ENCODE assay signal across 8 cellular contexts in genomic region chr4:25313194-25313895, GRCh38. TPM values are rescaled to one million over a fixed set of nuclear protein-coding genes. Genes with fewer than 3 reads are reported as not detected.
DNase-seq lines count a peak whose midpoint lies in the region; TF ChIP-seq lines count a peak whose summit lies in the region.

No MANE protein-coding gene starts in this region.

- peak overlapping the region; percentile 69 to 85 (median 80) for H3K27ac ChIP-seq in Peyer's patch
- peak overlapping the region; percentile 55 for H3K27ac ChIP-seq in parathyroid adenoma

- H3K9me3 ChIP-seq in Peyer's patch (no peaks in the 10 kb centered on the region), parathyroid adenoma (ENCODE audit: control insufficient read depth, low read length) (no peaks in the 10 kb centered on the region)

- H3K36me3 ChIP-seq in GM06990 (ENCODE audit: control insufficient read depth, insufficient read depth, low read length) (no peaks in the 10 kb centered on the region), Peyer's patch (peaks cover 0 to 7% (median 0%) of the 10 kb centered on the region in 3 donors), parathyroid adenoma (ENCODE audit: control insufficient read depth, insufficient read depth, low read length) (no peaks in the 10 kb centered on the region)

- DNase-seq in GM06990 (ENCODE audit: extremely low read depth, insufficient read length) = no peak
- no peak for DNase-seq in Peyer's patch
- peak; percentile 36 to 59 for DNase-seq in erythroblast (lab: John Stamatoyannopoulos, UW)
- DNase-seq in hippocampal formation (lab: John Stamatoyannopoulos, UW) = no peak
- DNase-seq in globus pallidus (ENCODE audit: low spot score) = no peak
- no peak for DNase-seq in GF-D8 (lab: John Stamatoyannopoulos, UW)
- no peak for DNase-seq in NCI-H1930 (lab: John Stamatoyannopoulos, UW)

- H3K4me1 ChIP-seq in Peyer's patch (peaks cover 0 to 7% (median 2%) of the 10 kb centered on the region in 4 donors), parathyroid adenoma (no peaks in the 10 kb centered on the region)

- H3K4me3 ChIP-seq in GM06990 (replicated peaks; ENCODE audit: low read depth, low read length) (peak overlapping the region; percentile 95), Peyer's patch (peak overlapping the region; percentile 60 to 78 (median 73)), parathyroid adenoma (ENCODE audit: low read depth, low read length) (peak overlapping the region; percentile 74)

- no peak for TF ChIP-seq CTCF in GM06990 (IDR thresholded peaks at IDR 0.05; ENCODE audit: insufficient read depth, low read length, poor library complexity, severe bottlenecking)
- TF ChIP-seq CTCF in Peyer's patch (IDR thresholded peaks at IDR 0.05) = no peak
- TF ChIP-seq CTCF in parathyroid adenoma (IDR thresholded peaks at IDR 0.05) = no peak

- no peak overlapping the region for H3K9ac ChIP-seq in parathyroid adenoma

- H2AFZ ChIP-seq in parathyroid adenoma = peak overlapping the region; percentile 85

- no peak for TF ChIP-seq POLR2A in Peyer's patch (IDR thresholded peaks at IDR 0.05)
- TF ChIP-seq POLR2A in erythroblast (IDR thresholded peaks at IDR 0.05; ENCODE audit: low read length) = no peak

- H3K79me2 ChIP-seq in parathyroid adenoma = no peaks in the 10 kb centered on the region

- H3K4me2 ChIP-seq in parathyroid adenoma (ENCODE audit: low read length) = peak overlapping the region; percentile 79

- H3K27me3 ChIP-seq in GM06990 (replicated peaks; ENCODE audit: control insufficient read depth, insufficient read depth, low read length) = no peaks in the 10 kb centered on the region
- H3K27me3 ChIP-seq in Peyer's patch = no peaks in the 10 kb centered on the region
- no peaks in the 10 kb centered on the region for H3K27me3 ChIP-seq in parathyroid adenoma (ENCODE audit: control insufficient read depth, insufficient read depth, low read length)

RNA-seq across cellular contexts. Expression of gene ZCCHC4, which starts 0.8 kb away (rescaled TPM):
- 10 to 100 TPM; 14.7 to 55.3 (median 19.8) TPM for total RNA-seq in Peyer's patch

Comparison
In these comparisons a context has a peak if more than half of its experiments do, and no peak if none do; other contexts are left out.
1. DNase-seq: peak in erythroblast (2 of 2); none in GM06990 (single experiment), Peyer's patch (0 of 3), hippocampal formation (0 of 2), globus pallidus (single experiment), GF-D8 (single experiment) and NCI-H1930 (0 of 2).
2. Peak in every context shown above with its lines, with median percentiles within 50 percentile points of each other: H3K4me3 ChIP-seq.